In the genomic region with DNA sequence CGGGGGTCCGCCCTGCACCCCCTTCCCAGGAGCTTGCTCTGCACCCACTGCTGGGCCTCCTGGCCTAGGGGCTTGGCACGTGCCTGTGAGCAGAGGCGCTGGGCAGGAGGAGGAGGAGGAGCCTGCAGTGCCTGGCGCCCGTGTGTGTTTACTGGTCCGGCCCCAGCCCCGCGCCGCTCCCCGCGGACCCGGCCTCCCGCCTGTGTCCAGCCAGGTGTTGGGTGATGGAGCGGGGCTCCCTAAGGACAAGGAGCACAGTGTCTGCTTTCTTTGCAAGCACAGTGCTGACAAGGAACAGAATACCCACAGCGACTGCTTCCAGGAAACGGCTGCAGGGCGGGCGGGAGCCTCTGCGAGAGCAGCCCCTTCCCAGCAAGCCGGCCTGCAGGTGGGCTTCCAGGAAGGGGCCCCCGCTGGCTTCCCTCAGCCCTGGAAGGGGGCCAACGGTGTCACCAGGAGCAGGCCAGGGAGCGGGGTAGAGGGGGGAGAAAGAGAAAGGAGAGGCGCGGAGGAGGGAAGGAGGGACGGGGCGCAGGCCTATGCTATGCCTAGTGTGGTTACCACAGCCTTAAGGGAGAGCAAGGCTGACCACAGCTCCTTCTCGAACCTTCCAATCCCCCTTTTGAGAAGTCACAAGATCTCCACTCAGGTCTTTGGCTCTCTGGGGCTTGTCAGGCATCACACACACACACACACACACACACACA, we compare ENCODE assay signal across 17 cellular contexts. TPM values are rescaled to one million over a fixed set of nuclear protein-coding genes. Genes with fewer than 3 reads are reported as not detected.
"Had no signal": no experiment of that assay in that cellular context is flagged by ENCODE, and none has a peak within 500 bp of the region (broad histone marks: within the 10 kb centered on the region; RNA-seq: fewer than 3 reads in every experiment).

No MANE protein-coding gene starts in this region.

- H3K9me3 Mint-ChIP-seq: activated naive CD4-positive, alpha-beta T cell treated with anti-CD3 and anti-CD28 coated beads, Interleukin-2, amount 50 U/mL, for 72 hours; activated T-helper 17 cell treated with anti-CD3 and anti-CD28 coated beads, Interleukin-2, amount 50 U/mL, for 72 hours; memory B cell had no signal

- H3K4me3 Mint-ChIP-seq: activated CD8-positive, alpha-beta T cell treated with anti-CD3 and anti-CD28 coated beads, Interleukin-2, amount 10 ng/mL, durations not matched to agents 7 days and 5 days; activated T-helper 17 cell treated with anti-CD3 and anti-CD28 coated beads, Interleukin-2, amount 50 U/mL, for 72 hours; memory B cell had no signal

- H3K27me3 Mint-ChIP-seq: activated T-helper 17 cell treated with anti-CD3 and anti-CD28 coated beads, Interleukin-2, amount 50 U/mL, for 72 hours; memory B cell had no signal

- H3K9me3 ChIP-seq: spleen had no signal

- H3K4me3 ChIP-seq: spleen had no signal

- H3K27ac Mint-ChIP-seq: activated CD8-positive, alpha-beta T cell treated with anti-CD3 and anti-CD28 coated beads, Interleukin-2, amount 10 ng/mL, durations not matched to agents 7 days and 5 days; activated naive CD4-positive, alpha-beta T cell treated with anti-CD3 and anti-CD28 coated beads, Interleukin-2, amount 50 U/mL, for 72 hours; activated T-helper 17 cell treated with anti-CD3 and anti-CD28 coated beads, Interleukin-2, amount 50 U/mL, for 72 hours; memory B cell had no signal

- H3K36me3 Mint-ChIP-seq: activated naive CD4-positive, alpha-beta T cell treated with anti-CD3 and anti-CD28 coated beads, Interleukin-2, amount 50 U/mL, for 72 hours; memory B cell had no signal

- H3K36me3 ChIP-seq: spleen, WERI-Rb-1 had no signal

- H3K4me1 Mint-ChIP-seq: activated T-helper 17 cell treated with anti-CD3 and anti-CD28 coated beads, Interleukin-2, amount 50 U/mL, for 72 hours; memory B cell had no signal

- H3K27ac ChIP-seq: spleen, WERI-Rb-1 had no signal

- ATAC-seq: activated CD8-positive, alpha-beta T cell treated with anti-CD3 and anti-CD28 coated beads, Interleukin-2, amount 10 ng/mL, durations not matched to agents 7 days and 5 days; activated naive CD4-positive, alpha-beta T cell treated with anti-CD3 and anti-CD28 coated beads, Interleukin-2, amount 50 U/mL, for 72 hours; activated T-helper 17 cell treated with anti-CD3 and anti-CD28 coated beads, Interleukin-2, amount 50 U/mL, for 72 hours had no signal

- DNase-seq: activated CD4-positive, alpha-beta T cell treated with anti-CD3 and anti-CD28 coated beads for 1 hour; activated CD4-positive, alpha-beta T cell treated with anti-CD3 and anti-CD28 coated beads, Interleukin-2, amount 50 U/mL, for 1 hour; activated CD8-positive, alpha-beta T cell treated with anti-CD3 and anti-CD28 coated beads, Interleukin-2, amount 10 ng/mL, durations not matched to agents 7 days and 5 days; foreskin fibroblast; hippocampal formation; kidney glomerular epithelial cell; nucleus accumbens; stimulated activated CD4-positive, alpha-beta T cell treated with anti-CD3 and anti-CD28 coated beads, Interleukin-4, amount 100 ng/mL, for 24 hours; stimulated activated naive CD4-positive, alpha-beta T cell treated with Interleukin-2 at 50 U/mL for 16 hours; T-helper 1 cell; WERI-Rb-1 had no signal

- H3K27me3 ChIP-seq: spleen had no signal

- H3K4me1 ChIP-seq: spleen had no signal

RNA-seq across cellular contexts. Expression of gene H19, which starts 6.6 kb away (rescaled TPM):
- total RNA-seq: activated CD8-positive, alpha-beta T cell treated with anti-CD3 and anti-CD28 coated beads, Interleukin-2, amount 10 ng/mL, durations not matched to agents 7 days and 5 days; activated T-helper 17 cell treated with anti-CD3 and anti-CD28 coated beads, Interleukin-2, amount 50 U/mL, for 72 hours; mononuclear cell had no signal
- polyA plus RNA-seq: neural cell had no signal
